In the genomic region with DNA sequence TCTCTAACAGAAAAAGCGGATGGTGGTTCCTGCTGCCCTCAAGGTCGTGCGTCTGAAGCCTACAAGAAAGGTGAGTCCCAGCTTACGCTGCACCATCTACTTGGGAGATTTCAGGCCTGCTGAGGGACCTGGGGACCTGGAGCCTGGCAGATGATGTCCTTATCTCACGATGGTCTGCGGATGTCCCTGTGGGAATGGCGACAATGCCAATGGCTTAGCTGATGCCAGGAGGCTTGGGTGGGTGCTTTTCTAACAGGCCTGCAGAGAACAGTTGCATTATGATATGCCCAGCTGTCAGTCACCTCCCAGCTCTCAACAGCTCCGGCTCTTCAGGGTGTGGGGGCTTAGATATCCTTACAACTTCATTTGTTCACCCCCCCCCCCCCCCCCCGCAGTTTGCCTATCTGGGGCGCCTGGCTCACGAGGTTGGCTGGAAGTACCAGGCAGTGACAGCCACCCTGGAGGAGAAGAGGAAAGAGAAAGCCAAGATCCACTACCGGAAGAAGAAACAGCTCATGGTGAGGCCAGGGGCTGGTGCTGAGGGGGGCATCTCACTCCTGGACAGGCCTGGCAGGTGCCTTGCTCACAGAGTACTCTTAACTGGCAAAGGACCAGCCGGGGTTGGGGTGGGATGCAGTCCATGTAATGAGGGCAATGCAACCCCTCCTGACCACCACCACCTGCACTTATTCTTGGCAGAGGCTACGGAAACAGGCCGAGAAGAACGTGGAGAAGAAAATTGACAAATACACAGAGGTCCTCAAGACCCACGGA, we compare ENCODE assay signal across 10 cellular contexts. TPM values are rescaled to one million over a fixed set of nuclear protein-coding genes. Genes with fewer than 3 reads are reported as not detected.
DNase-seq lines count a peak whose midpoint lies in the region; ATAC-seq and TF ChIP-seq lines count a peak whose summit lies in the region.
"Had no signal": no experiment of that assay in that cellular context is flagged by ENCODE, and none has a peak within 500 bp of the region (broad histone marks: within the 10 kb centered on the region; RNA-seq: fewer than 3 reads in every experiment).

No MANE protein-coding gene starts in this region.

- no peaks in the 10 kb centered on the region for H3K9me2 ChIP-seq in OCI-LY7 (ENCODE audit: insufficient read depth, low read length)

- no peaks in the 10 kb centered on the region for H3K27me3 ChIP-seq in effector memory CD4-positive, alpha-beta T cell (replicated peaks; ENCODE audit: control insufficient read depth, insufficient read depth, low read length, poor library complexity, severe bottlenecking)
- H3K27me3 ChIP-seq in stomach: no peaks in the 10 kb centered on the region
- H3K27me3 ChIP-seq: SJSA1 had no signal

- peaks cover 34% of the 10 kb centered on the region for H3K79me2 ChIP-seq in OCI-LY7 (ENCODE audit: insufficient read depth, low read depth, low read length)

- WGBS in stomach, 5 donors: 49 to 67% (median 61%) methylated on average over 13 to 17 of the region's 17 CpGs

- intact Hi-C loops in left cardiac atrium (cut with DNase I): no loop called here
- intact Hi-C loops in cardiac septum (cut with DNase I): loop anchor here (10.0 kb wide), 1 partner anchor 384 kb away; the partner anchor contains the start of genes AKT1S1 and TBC1D17
- intact Hi-C loops in OCI-LY7 (cut with micrococcal nuclease; ENCODE audit: unreplicated experiment): loop anchor here (10.0 kb wide), 2 partner anchors 274 to 856 kb away; partner anchors contain the start of genes AP2A1, DBP and TSKS
- intact Hi-C loops in stomach (cut with DNase I; ENCODE audit: low total_unique reads): no loop called here

- H3K4me3 ChIP-seq in OCI-LY7 (ENCODE audit: low read depth, low read length, poor library complexity, severe bottlenecking) (peak overlapping the region; percentile 95), stomach (peak overlapping the region in 2 of 4 donors; percentile 92 to 94)
- H3K4me3 ChIP-seq in effector memory CD4-positive, alpha-beta T cell (ENCODE audit: insufficient read depth, low read depth, low read length, poor library complexity, severe bottlenecking): no peak overlapping the region
- H3K4me3 ChIP-seq: SJSA1 had no signal

- H3K36me3 ChIP-seq in OCI-LY7 (ENCODE audit: insufficient read depth, low read length) (peaks cover 61% of the 10 kb centered on the region), stomach (peaks cover 38 to 50% (median 44%) of the 10 kb centered on the region in 4 donors)
- H3K36me3 ChIP-seq in effector memory CD4-positive, alpha-beta T cell (ENCODE audit: control insufficient read depth, insufficient read depth, low read length): peaks cover 49% of the 10 kb centered on the region

- peaks cover 12% of the 10 kb centered on the region; the same call in 1 of the 2 replicates for H4K20me1 ChIP-seq in OCI-LY7 (ENCODE audit: insufficient read depth, low read length)

- no peak for TF ChIP-seq POLR2A in stomach (IDR thresholded peaks at IDR 0.05)

- peak; percentile 24 for DNase-seq in left cardiac atrium
- DNase-seq in cardiac septum (ENCODE audit: low spot score): no peak
- no peak for DNase-seq in OCI-LY7 (ENCODE audit: low spot score)
- DNase-seq in effector memory CD4-positive, alpha-beta T cell: no peak
- no peak for DNase-seq in stomach
- no peak for DNase-seq in stimulated activated CD4-positive, alpha-beta T cell treated with anti-CD3 and anti-CD28 coated beads, Interleukin-1b, Interleukin-23, amount 100 ng/mL, for 48 hours
- no peak for DNase-seq in NCI-H69 (lab: John Stamatoyannopoulos, UW)
- DNase-seq: NCI-H2107 had no signal

- BruUV-seq in OCI-LY7 (replicated peaks; lab: Mats Ljungman, UMichigan): no TSS peak

- TF ChIP-seq CTCF in OCI-LY7 (conservative IDR thresholded peaks at IDR 0.05; ENCODE audit: low read length) (no peak), stomach (IDR thresholded peaks at IDR 0.05) (no peak)

- POLR2A ChIA-PET in OCI-LY7 (lab: Charles Lee): no interaction called here

- H3K4me1 ChIP-seq in OCI-LY7 (ENCODE audit: insufficient read depth, low read length, poor library complexity, severe bottlenecking) (peaks cover 59% of the 10 kb centered on the region), stomach (peaks cover 31 to 59% (median 47%) of the 10 kb centered on the region in 4 donors)
- H3K4me1 ChIP-seq in effector memory CD4-positive, alpha-beta T cell (ENCODE audit: control insufficient read depth, insufficient read depth, low read length, poor library complexity, severe bottlenecking): peaks cover 33% of the 10 kb centered on the region

- no peak overlapping the region for H2AFZ ChIP-seq in OCI-LY7 (ENCODE audit: low read length)

- CTCF ChIA-PET in OCI-LY7 (lab: Charles Lee; ENCODE audit: unreplicated experiment): no interaction called here

- ATAC-seq in left cardiac atrium: no peak
- ATAC-seq in HG02759 (IDR thresholded peaks at IDR 0.05; ENCODE audit: unreplicated experiment): no peak

- H3K27ac ChIP-seq in OCI-LY7 (ENCODE audit: low read depth, low read length, poor library complexity, severe bottlenecking) (peak overlapping the region; percentile 94), stomach (peak overlapping the region in 3 of 5 donors; percentile 91 to 96 (median 93))
- peak overlapping the region; percentile 85 for H3K27ac ChIP-seq in effector memory CD4-positive, alpha-beta T cell (ENCODE audit: insufficient read depth, low read length, poor library complexity, severe bottlenecking)
- H3K27ac ChIP-seq: SJSA1 had no signal

- TF ChIP-seq EP300 in stomach (IDR thresholded peaks at IDR 0.05): no peak

- peak overlapping the region; percentile 80 for H3K4me2 ChIP-seq in OCI-LY7 (ENCODE audit: low read length)

- H3K9me3 ChIP-seq in OCI-LY7 (ENCODE audit: low read length) (no peaks in the 10 kb centered on the region), stomach (no peaks in the 10 kb centered on the region)
- no peaks in the 10 kb centered on the region for H3K9me3 ChIP-seq in effector memory CD4-positive, alpha-beta T cell (ENCODE audit: control insufficient read depth, low read length)
- H3K9me3 ChIP-seq: SJSA1 had no signal

RNA-seq across cellular contexts. Expression of gene RPL13A, which starts 3.8 kb away (rescaled TPM):
- total RNA-seq in left cardiac atrium (1,000 to 10,000 TPM; 1,559 to 1,594 TPM), cardiac septum (1,030 TPM), OCI-LY7 (2022) (2,999 and 3,606 TPM in 2 replicates), stomach (1,000 to 10,000 TPM; 2,540 to 5,817 (median 2,738) TPM)
- total RNA-seq in OCI-LY7 (2014; rRNA removed; shearing (Covaris generic)): 6,720 and 8,461 TPM in 2 replicates
- polyA plus RNA-seq in stomach: 1,000 to 10,000 TPM; 3,482 to 5,177 (median 4,220) TPM

RNA-seq across cellular contexts. Expression of gene RPS11, which starts 5.0 kb away (rescaled TPM):
- total RNA-seq in left cardiac atrium (1,000 to 10,000 TPM; 1,060 to 1,184 TPM), cardiac septum (729 TPM), OCI-LY7 (2022) (2,366 and 2,673 TPM in 2 replicates), stomach (1,000 to 10,000 TPM in 4 of 5 donors, 100 to 1,000 TPM in 1; 581 to 4,374 (median 2,993) TPM)
- total RNA-seq in OCI-LY7 (2014; rRNA removed; shearing (Covaris generic)): 6,180 and 6,539 TPM in 2 replicates
- 1,000 to 10,000 TPM; 5,306 to 7,461 (median 5,501) TPM for polyA plus RNA-seq in stomach

RNA-seq across cellular contexts. Expression of gene FLT3LG, which starts 17.2 kb away (rescaled TPM):
- total RNA-seq in left cardiac atrium: 1 to 10 TPM; 4.9 to 6.0 TPM
- 3.8 TPM for total RNA-seq in cardiac septum
- total RNA-seq in OCI-LY7 (2014; rRNA removed; shearing (Covaris generic)): 8.2 and 10.1 TPM in 2 replicates
- 8.4 and 11.7 TPM in 2 replicates for total RNA-seq in OCI-LY7 (2022)
- total RNA-seq in stomach: 1 to 10 TPM in 2 of 5 donors, not detected in 3; 1.3 to 8.3 TPM
- polyA plus RNA-seq in stomach: 10 to 100 TPM; 11.0 to 14.5 (median 11.8) TPM

RNA-seq across cellular contexts. Expression of gene FCGRT, which starts 21.2 kb away (rescaled TPM):
- total RNA-seq in left cardiac atrium: 100 to 1,000 TPM; 156 to 202 TPM
- total RNA-seq in cardiac septum: 50.6 TPM
- total RNA-seq in OCI-LY7 (2014; rRNA removed; shearing (Covaris generic)): 19.4 and 20.9 TPM in 2 replicates
- 10.7 and 11.6 TPM in 2 replicates for total RNA-seq in OCI-LY7 (2022)
- 100 to 1,000 TPM in 4 of 5 donors, 10 to 100 TPM in 1; 90.2 to 634 (median 183) TPM for total RNA-seq in stomach
- polyA plus RNA-seq in stomach: 10 to 100 TPM; 79.0 to 94.8 (median 92.0) TPM

RNA-seq across cellular contexts. Expression of gene RCN3, which starts 36.6 kb away (rescaled TPM):
- total RNA-seq in left cardiac atrium (10 to 100 TPM; 27.3 to 34.9 TPM), cardiac septum (14.0 TPM), OCI-LY7 (2022) (1.3 and 2.1 TPM in 2 replicates), stomach (100 to 1,000 TPM in 1 of 5 donors, 10 to 100 TPM in 2, 1 to 10 TPM in 1, not detected in 1; 3.1 to 553 (median 18.1) TPM)
- total RNA-seq in OCI-LY7 (2014; rRNA removed; shearing (Covaris generic)): 0.77 and 1.4 TPM in 2 replicates
- polyA plus RNA-seq in stomach: 10 to 100 TPM in 2 of 3 donors, 1 to 10 TPM in 1; 9.9 to 17.6 (median 10.1) TPM

Comparison
In these comparisons a context has a peak if more than half of its experiments do, and no peak if none do; other contexts are left out.
1. intact Hi-C loops: an anchor here in cardiac septum (10.0 kb wide) and OCI-LY7 (10.0 kb wide); none called in left cardiac atrium and stomach.